8 cellular contexts compared by ENCODE assay signal in the genomic region with DNA sequence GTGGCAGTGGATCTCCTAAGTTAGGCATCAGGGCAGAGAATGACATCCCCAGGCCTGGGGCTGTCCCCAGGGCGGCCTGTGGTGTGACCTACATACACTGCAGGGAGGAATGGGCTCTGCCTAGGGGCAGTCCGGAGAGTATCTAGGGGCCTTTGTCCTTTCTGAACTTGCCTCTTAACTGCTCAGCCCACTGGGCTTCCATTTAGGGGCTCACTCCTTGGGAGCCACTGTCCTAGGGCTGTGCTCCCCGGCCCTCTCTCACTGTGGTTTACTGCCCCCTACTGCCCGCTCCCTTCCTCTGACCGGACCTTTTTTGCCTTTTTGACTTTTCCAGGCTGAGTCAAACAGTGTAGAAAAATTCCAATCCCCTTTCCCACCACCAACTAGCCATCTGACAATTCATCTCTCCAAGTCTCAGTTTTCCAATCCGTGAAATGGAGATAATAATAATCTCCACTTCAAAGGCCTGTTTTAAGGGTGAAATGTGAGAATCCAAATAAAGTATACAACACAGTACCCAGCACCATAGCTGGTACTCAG.
DNase-seq lines count a peak whose midpoint lies in the region; ATAC-seq, FAIRE-seq and TF ChIP-seq lines count a peak whose summit lies in the region.

No MANE protein-coding gene starts in this region.

- peaks cover 0 to 3% (median 2%) of the 10 kb centered on the region in 3 donors for H3K27me3 Mint-ChIP-seq in CD14-positive monocyte (ENCODE audit: low read depth in 3 of 3)

- POLR2A ChIA-PET in HEK293 (lab: Yijun Ruan, JAX): no interaction called here

- no peaks in the 10 kb centered on the region for H3K27me3 ChIP-seq in parathyroid adenoma (ENCODE audit: control insufficient read depth, insufficient read depth, low read length)

- intact Hi-C loops in CD14-positive monocyte (cut with micrococcal nuclease): loop anchor here (2.0 to 5.0 kb wide), 3 partner anchors 233 to 281 kb away; no protein-coding TSS in a partner anchor

- no peaks in the 10 kb centered on the region for H3K4me1 ChIP-seq in HEK293 (ENCODE audit: control insufficient read depth, insufficient read depth, low read length)
- H3K4me1 ChIP-seq in parathyroid adenoma: no peaks in the 10 kb centered on the region

- ATAC-seq in GM19452 (IDR thresholded peaks at IDR 0.05; ENCODE audit: unreplicated experiment): no peak

- H3K36me3 ChIP-seq in HEK293 (ENCODE audit: control insufficient read depth in 2 of 2, insufficient read depth in 1 of 2, low read length in 2 of 2) (no peaks in the 10 kb centered on the region), parathyroid adenoma (ENCODE audit: control insufficient read depth, insufficient read depth, low read length) (no peaks in the 10 kb centered on the region)

- H3K4me3 Mint-ChIP-seq in CD14-positive monocyte: no peak overlapping the region

- no peak overlapping the region for H3K27ac Mint-ChIP-seq in CD14-positive monocyte

- no peaks in the 10 kb centered on the region for H3K4me1 Mint-ChIP-seq in CD14-positive monocyte

- H2AFZ ChIP-seq in parathyroid adenoma: no peak overlapping the region

- no peak overlapping the region for H3K9ac ChIP-seq in parathyroid adenoma

- TF ChIP-seq CTCF in CD14-positive monocyte (IDR thresholded peaks at IDR 0.05) (peak; percentile 76), HEK293 (tag by site-specific recombination; IDR thresholded peaks at IDR 0.05) (no peak), parathyroid adenoma (IDR thresholded peaks at IDR 0.05) (peak; percentile 73)

- H3K4me2 ChIP-seq in parathyroid adenoma (ENCODE audit: low read length): no peak overlapping the region

- CTCF ChIA-PET in HEK293 (lab: Yijun Ruan, JAX): interaction anchor here (0.5 to 2.5 kb wide), 11 partner anchors 10 to 596 kb away, joined by 3 to 44 read pairs (median 4); a partner anchor contains a TSS

- H3K4me3 ChIP-seq in HEK293 (ENCODE audit: low read depth, low read length) (no peak overlapping the region), parathyroid adenoma (ENCODE audit: low read depth, low read length) (no peak overlapping the region)

- no peak for FAIRE-seq in urothelium cell line (lab: Jason Lieb, UNC)

- no peaks in the 10 kb centered on the region for H3K36me3 Mint-ChIP-seq in CD14-positive monocyte

- no peaks in the 10 kb centered on the region for H3K9me3 ChIP-seq in HEK293 (ENCODE audit: control insufficient read depth, insufficient read depth, low read depth, low read length)
- no peaks in the 10 kb centered on the region for H3K9me3 ChIP-seq in parathyroid adenoma (ENCODE audit: control insufficient read depth, low read length)

- no peaks in the 10 kb centered on the region for H3K9me3 Mint-ChIP-seq in CD14-positive monocyte

- no peaks in the 10 kb centered on the region for H3K79me2 ChIP-seq in parathyroid adenoma

- DNase-seq in CD14-positive monocyte (ENCODE audit: low spot score) (no peak), RPMI7951 (ENCODE audit: low read depth) (peak; percentile 47), glomerular endothelial cell (ENCODE audit: extremely low read depth, low read depth, low spot score) (peak; percentile 37), urothelium cell line (ENCODE audit: low spot score) (peak; percentile 27)
- DNase-seq in activated effector memory CD4-positive, alpha-beta T cell treated with anti-CD3 and anti-CD28 coated beads, Interleukin-2, amount 50 U/mL, for 16 hours: peak; percentile 77

- H3K27ac ChIP-seq in HEK293 (ENCODE audit: extremely low read depth, low read depth, low read length) (no peak overlapping the region), parathyroid adenoma (no peak overlapping the region)

TF ChIP-seq in HEK293, 187 proteins besides CTCF, POLR2A, EP300 and RAD21:
- TF ChIP-seq, protein P1, sequence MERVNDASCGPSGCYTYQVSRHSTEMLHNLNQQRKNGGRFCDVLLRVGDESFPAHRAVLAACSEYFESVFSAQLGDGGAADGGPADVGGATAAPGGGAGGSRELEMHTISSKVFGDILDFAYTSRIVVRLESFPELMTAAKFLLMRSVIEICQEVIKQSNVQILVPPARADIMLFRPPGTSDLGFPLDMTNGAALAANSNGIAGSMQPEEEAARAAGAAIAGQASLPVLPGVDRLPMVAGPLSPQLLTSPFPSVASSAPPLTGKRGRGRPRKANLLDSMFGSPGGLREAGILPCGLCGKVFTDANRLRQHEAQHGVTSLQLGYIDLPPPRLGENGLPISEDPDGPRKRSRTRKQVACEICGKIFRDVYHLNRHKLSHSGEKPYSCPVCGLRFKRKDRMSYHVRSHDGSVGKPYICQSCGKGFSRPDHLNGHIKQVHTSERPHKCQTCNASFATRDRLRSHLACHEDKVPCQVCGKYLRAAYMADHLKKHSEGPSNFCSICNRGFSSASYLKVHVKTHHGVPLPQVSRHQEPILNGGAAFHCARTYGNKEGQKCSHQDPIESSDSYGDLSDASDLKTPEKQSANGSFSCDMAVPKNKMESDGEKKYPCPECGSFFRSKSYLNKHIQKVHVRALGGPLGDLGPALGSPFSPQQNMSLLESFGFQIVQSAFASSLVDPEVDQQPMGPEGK (tag by site-specific recombination; IDR thresholded peaks at IDR 0.05): 0 out of 2 replicates have a peak, but pooled peaks have one; percentile 14
- TF ChIP-seq ZNF549 (tag by site-specific recombination; IDR thresholded peaks at IDR 0.05): no peak
- TF ChIP-seq, protein P2, sequence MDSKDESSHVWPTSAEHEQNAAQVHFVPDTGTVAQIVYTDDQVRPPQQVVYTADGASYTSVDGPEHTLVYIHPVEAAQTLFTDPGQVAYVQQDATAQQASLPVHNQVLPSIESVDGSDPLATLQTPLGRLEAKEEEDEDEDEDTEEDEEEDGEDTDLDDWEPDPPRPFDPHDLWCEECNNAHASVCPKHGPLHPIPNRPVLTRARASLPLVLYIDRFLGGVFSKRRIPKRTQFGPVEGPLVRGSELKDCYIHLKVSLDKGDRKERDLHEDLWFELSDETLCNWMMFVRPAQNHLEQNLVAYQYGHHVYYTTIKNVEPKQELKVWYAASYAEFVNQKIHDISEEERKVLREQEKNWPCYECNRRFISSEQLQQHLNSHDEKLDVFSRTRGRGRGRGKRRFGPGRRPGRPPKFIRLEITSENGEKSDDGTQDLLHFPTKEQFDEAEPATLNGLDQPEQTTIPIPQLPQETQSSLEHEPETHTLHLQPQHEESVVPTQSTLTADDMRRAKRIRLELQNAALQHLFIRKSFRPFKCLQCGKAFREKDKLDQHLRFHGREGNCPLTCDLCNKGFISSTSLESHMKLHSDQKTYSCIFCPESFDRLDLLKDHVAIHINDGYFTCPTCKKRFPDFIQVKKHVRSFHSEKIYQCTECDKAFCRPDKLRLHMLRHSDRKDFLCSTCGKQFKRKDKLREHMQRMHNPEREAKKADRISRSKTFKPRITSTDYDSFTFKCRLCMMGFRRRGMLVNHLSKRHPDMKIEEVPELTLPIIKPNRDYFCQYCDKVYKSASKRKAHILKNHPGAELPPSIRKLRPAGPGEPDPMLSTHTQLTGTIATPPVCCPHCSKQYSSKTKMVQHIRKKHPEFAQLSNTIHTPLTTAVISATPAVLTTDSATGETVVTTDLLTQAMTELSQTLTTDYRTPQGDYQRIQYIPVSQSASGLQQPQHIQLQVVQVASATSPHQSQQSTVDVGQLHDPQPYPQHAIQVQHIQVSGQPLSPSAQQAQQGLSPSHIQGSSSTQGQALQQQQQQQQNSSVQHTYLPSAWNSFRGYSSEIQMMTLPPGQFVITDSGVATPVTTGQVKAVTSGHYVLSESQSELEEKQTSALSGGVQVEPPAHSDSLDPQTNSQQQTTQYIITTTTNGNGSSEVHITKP (tag by site-specific recombination; IDR thresholded peaks at IDR 0.05): no peak
- no peak for TF ChIP-seq ZNF138 (tag by site-specific recombination; IDR thresholded peaks at IDR 0.05; ENCODE audit: borderline replicate concordance)
- TF ChIP-seq HOXC10 (CRISPR knock-in tag; IDR thresholded peaks at IDR 0.05): no peak
- TF ChIP-seq, protein P3, sequence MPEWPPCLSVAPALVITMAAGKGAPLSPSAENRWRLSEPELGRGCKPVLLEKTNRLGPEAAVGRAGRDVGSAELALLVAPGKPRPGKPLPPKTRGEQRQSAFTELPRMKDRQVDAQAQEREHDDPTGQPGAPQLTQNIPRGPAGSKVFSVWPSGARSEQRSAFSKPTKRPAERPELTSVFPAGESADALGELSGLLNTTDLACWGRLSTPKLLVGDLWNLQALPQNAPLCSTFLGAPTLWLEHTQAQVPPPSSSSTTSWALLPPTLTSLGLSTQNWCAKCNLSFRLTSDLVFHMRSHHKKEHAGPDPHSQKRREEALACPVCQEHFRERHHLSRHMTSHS (tag by site-specific recombination; IDR thresholded peaks at IDR 0.05): no peak
- TF ChIP-seq ZNF621 (tag by site-specific recombination; IDR thresholded peaks at IDR 0.05): no peak
- no peak for TF ChIP-seq ZNF394 (tag by site-specific recombination; IDR thresholded peaks at IDR 0.05; ENCODE audit: borderline replicate concordance)
- 0 out of 2 replicates have a peak, but pooled peaks have one; percentile 53 for TF ChIP-seq MZF1 (tag by site-specific recombination; IDR thresholded peaks at IDR 0.05; ENCODE audit: borderline replicate concordance)
- TF ChIP-seq SETDB1 (IDR thresholded peaks at IDR 0.05; ENCODE audit: insufficient read length, low read length): no peak
- TF ChIP-seq ZBTB48 (tag by site-specific recombination; IDR thresholded peaks at IDR 0.05): peak; percentile 58; the same call in 1 of the 2 replicates
- no peak for TF ChIP-seq ZNF155 (tag by site-specific recombination; IDR thresholded peaks at IDR 0.05)
- TF ChIP-seq ZNF654 (tag by site-specific recombination; IDR thresholded peaks at IDR 0.05; ENCODE audit: low read depth): peak; percentile 92
- no peak for TF ChIP-seq ZNF664 (tag by site-specific recombination; IDR thresholded peaks at IDR 0.05)
- TF ChIP-seq ZNF112 (tag by site-specific recombination; IDR thresholded peaks at IDR 0.05): no peak
- TF ChIP-seq, protein P4, sequence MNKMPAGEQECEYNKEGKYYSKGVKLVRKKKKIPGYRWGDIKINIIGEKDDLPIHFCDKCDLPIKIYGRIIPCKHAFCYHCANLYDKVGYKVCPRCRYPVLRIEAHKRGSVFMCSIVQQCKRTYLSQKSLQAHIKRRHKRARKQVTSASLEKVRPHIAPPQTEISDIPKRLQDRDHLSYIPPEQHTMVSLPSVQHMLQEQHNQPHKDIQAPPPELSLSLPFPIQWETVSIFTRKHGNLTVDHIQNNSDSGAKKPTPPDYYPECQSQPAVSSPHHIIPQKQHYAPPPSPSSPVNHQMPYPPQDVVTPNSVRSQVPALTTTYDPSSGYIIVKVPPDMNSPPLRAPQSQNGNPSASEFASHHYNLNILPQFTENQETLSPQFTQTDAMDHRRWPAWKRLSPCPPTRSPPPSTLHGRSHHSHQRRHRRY (tag by site-specific recombination; IDR thresholded peaks at IDR 0.05): no peak
- no peak for TF ChIP-seq ZNF623 (tag by site-specific recombination; IDR thresholded peaks at IDR 0.05)
TF ChIP-seq in HEK293: peak in this region for 4.
